19 cellular contexts compared by ENCODE assay signal in genomic region chr12:5439788-5440300, GRCh38. TPM values are rescaled to one million over a fixed set of nuclear protein-coding genes. Genes with fewer than 3 reads are reported as not detected.
"Had no signal": no experiment of that assay in that cellular context is flagged by ENCODE, and none has a peak within 500 bp of the region (broad histone marks: within the 10 kb centered on the region; RNA-seq: fewer than 3 reads in every experiment).

No MANE protein-coding gene starts in this region.

- H3K27me3 ChIP-seq: upper lobe of left lung, uterus had no signal

- H3K27ac ChIP-seq: heart left ventricle, neutrophil, psoas muscle, sigmoid colon, skin epidermis, upper lobe of left lung, uterus had no signal

- H3K36me3 Mint-ChIP-seq: naive thymus-derived CD4-positive, alpha-beta T cell had no signal

- H3K9me3 ChIP-seq: neutrophil, psoas muscle, sigmoid colon, upper lobe of left lung, uterus had no signal

- H3K36me3 ChIP-seq: heart left ventricle, neutrophil, sigmoid colon, upper lobe of left lung, uterus had no signal

- H3K27ac Mint-ChIP-seq: dendritic cell treated with granulocyte-macrophage colony-stimulating factor and Interleukin-4, amounts not matched to agents 40 ng/mL and 50 ng/mL, for 4 days; naive thymus-derived CD4-positive, alpha-beta T cell; nephron progenitor cell had no signal

- H3K9me3 Mint-ChIP-seq: dendritic cell treated with granulocyte-macrophage colony-stimulating factor and Interleukin-4, amounts not matched to agents 40 ng/mL and 50 ng/mL, for 4 days had no signal

- H3K4me3 ChIP-seq: heart left ventricle, psoas muscle, sigmoid colon, skin epidermis, upper lobe of left lung, uterus had no signal

- DNase-seq: erythroblast; heart left ventricle; hippocampal formation; kidney glomerular epithelial cell; mammary epithelial cell; naive thymus-derived CD4-positive, alpha-beta T cell; nephron progenitor cell; psoas muscle; sigmoid colon; stimulated activated CD4-positive, alpha-beta T cell treated with anti-CD3 and anti-CD28 coated beads, Interleukin-2, amount 100 ng/mL, for 48 hours; stimulated activated naive CD4-positive, alpha-beta T cell treated with Interleukin-2 at 50 U/mL for 16 hours; upper lobe of left lung; uterus had no signal

- H3K4me3 Mint-ChIP-seq: dendritic cell treated with granulocyte-macrophage colony-stimulating factor and Interleukin-4, amounts not matched to agents 40 ng/mL and 50 ng/mL, for 4 days; nephron progenitor cell had no signal

- ATAC-seq: heart left ventricle; left lobe of liver; naive thymus-derived CD4-positive, alpha-beta T cell; psoas muscle had no signal

- H3K4me1 ChIP-seq: sigmoid colon, upper lobe of left lung, uterus had no signal

RNA-seq across cellular contexts. Expression of gene NTF3, which starts 7.9 kb away (rescaled TPM):
- total RNA-seq: glomerular endothelial cell; mammary epithelial cell; mononuclear cell; naive thymus-derived CD4-positive, alpha-beta T cell had no signal
- polyA plus RNA-seq: mammary epithelial cell; naive thymus-derived CD4-positive, alpha-beta T cell had no signal
